ENCODE assay signal across 11 cellular contexts in the genomic region with DNA sequence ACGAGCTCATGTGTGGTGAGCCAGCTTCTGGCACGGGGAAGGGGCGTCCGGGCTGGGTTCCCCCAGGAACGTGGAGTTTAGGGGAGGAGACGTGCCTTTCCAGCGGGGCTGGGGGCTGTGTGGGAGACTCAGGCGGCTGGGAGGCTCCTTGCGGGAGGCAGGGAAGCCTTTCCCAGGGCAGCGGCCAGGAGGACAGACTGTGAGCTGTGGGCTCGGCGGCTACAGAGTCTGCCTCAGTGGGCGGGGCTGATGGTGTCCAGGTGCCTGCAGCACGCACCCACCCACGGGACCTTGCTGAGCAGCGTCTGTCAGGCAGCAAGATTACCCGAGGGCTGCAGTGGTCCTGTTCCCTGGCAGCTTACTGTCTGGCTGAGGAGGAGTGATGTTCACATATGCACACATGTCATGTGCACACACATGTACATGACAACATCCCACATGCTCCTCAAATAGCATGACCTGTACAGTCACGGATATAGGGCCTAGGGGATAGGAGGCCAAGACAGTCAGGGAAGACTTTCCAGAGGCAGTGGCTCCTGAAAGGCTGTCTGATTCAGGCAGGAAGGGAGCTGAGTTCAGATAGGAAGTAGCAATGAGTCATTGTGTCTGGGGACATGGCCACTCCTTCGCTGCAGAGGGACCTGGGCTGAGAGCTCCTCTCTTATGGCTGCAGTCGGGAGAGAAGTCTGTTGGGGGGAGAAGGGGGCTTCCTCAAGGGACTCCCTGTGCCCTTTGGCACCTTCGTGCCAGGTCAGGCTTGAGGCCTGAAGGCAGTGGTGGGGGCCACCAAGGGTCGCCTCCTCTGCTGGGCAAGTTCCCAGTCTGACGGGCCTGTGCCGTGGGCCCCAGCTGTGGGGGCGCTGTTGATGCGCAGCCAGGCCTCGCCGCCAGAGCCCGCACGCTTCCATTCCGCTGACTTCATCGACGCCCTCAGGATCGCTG. TPM values are rescaled to one million over a fixed set of nuclear protein-coding genes. Genes with fewer than 3 reads are reported as not detected.
DNase-seq lines count a peak whose midpoint lies in the region; ATAC-seq and TF ChIP-seq lines count a peak whose summit lies in the region.
"Had no signal": no experiment of that assay in that cellular context is flagged by ENCODE, and none has a peak within 500 bp of the region (broad histone marks: within the 10 kb centered on the region; RNA-seq: fewer than 3 reads in every experiment).

No MANE protein-coding gene starts in this region.

- H3K27ac ChIP-seq in PC-3 (ENCODE audit: low read length) (no peak overlapping the region), spleen (peak overlapping the region in 1 of 8 donors; percentile 16)
- H3K27ac ChIP-seq: KMS-11 had no signal

- CTCF ChIA-PET in Calu3 (lab: Charles Lee) = interaction anchor here (0.9 kb wide), 1 partner anchor 28 kb away, joined by 3 read pairs; no protein-coding TSS in a partner anchor
- CTCF ChIA-PET in PC-3 (lab: Charles Lee) = interaction anchor here (0.6 kb wide), 1 partner anchor 55 kb away, joined by 5 read pairs; no protein-coding TSS in a partner anchor

- H3K9me3 Mint-ChIP-seq in Calu3 (ENCODE audit: low read depth, unreplicated experiment) (no peaks in the 10 kb centered on the region), nephron progenitor cell (no peaks in the 10 kb centered on the region)
- H3K9me3 Mint-ChIP-seq: activated T-cell treated with anti-CD3 and anti-CD28 coated beads, Interleukin-2, amount 50 U/mL, for 4 hours had no signal

- peaks cover 26% of the 10 kb centered on the region for H3K36me3 Mint-ChIP-seq in Calu3 (ENCODE audit: insufficient read depth, unreplicated experiment)
- peaks cover 52% of the 10 kb centered on the region for H3K36me3 Mint-ChIP-seq in nephron progenitor cell (ENCODE audit: low read depth)

- H3K36me3 ChIP-seq in PC-3 (ENCODE audit: low read depth, low read length) = peaks cover 30% of the 10 kb centered on the region
- peaks cover 0 to 25% (median 0%) of the 10 kb centered on the region in 6 donors for H3K36me3 ChIP-seq in spleen

- WGBS in spleen, 5 donors = 79 to 87% (median 83%) methylated on average over 23 to 34 of the region's 34 CpGs

- H3K4me1 ChIP-seq in PC-3 (ENCODE audit: insufficient read depth, low read length) (peaks cover 14% of the 10 kb centered on the region), spleen (peaks cover 0 to 39% (median 15%) of the 10 kb centered on the region in 6 donors)

- no peaks in the 10 kb centered on the region for H3F3A ChIP-seq in PC-3 (ENCODE audit: low read length, unreplicated experiment)

- ATAC-seq in PC-3 = peak; percentile 96
- no peak for ATAC-seq in HG03175 (IDR thresholded peaks at IDR 0.05; ENCODE audit: unreplicated experiment)
- no peak for ATAC-seq in GM19328 (IDR thresholded peaks at IDR 0.05; ENCODE audit: unreplicated experiment)
- ATAC-seq: activated T-cell treated with anti-CD3 and anti-CD28 coated beads, Interleukin-2, amount 50 U/mL, for 4 hours; stimulated activated naive CD8-positive, alpha-beta T cell treated with anti-CD3 and anti-CD28 coated beads, Interleukin-15, Interleukin-2, amounts not matched to agents 100 U/mL and 50 U/mL, for 24 hours had no signal

- no peak for TF ChIP-seq POLR2A in spleen (IDR thresholded peaks at IDR 0.05)

- H3K4me3 ChIP-seq in PC-3 (ENCODE audit: low read length) (no peak overlapping the region), epithelial cell of esophagus (ENCODE audit: low read length) (no peak overlapping the region), spleen (no peak overlapping the region)

- H3K9me3 ChIP-seq in PC-3 (ENCODE audit: low read length) (no peaks in the 10 kb centered on the region), spleen (no peaks in the 10 kb centered on the region)

- H3K27ac Mint-ChIP-seq in Calu3 (ENCODE audit: unreplicated experiment) (peak overlapping the region; percentile 13), nephron progenitor cell (peak overlapping the region; percentile 83)

- H3K4me1 Mint-ChIP-seq in Calu3 (ENCODE audit: low read depth, unreplicated experiment) = no peaks in the 10 kb centered on the region
- peaks cover 26% of the 10 kb centered on the region for H3K4me1 Mint-ChIP-seq in nephron progenitor cell

- H3K27me3 ChIP-seq in PC-3 (ENCODE audit: low read length) (no peaks in the 10 kb centered on the region), spleen (replicated peaks in 1 of 7) (no peaks in the 10 kb centered on the region)

- peak overlapping the region; percentile 26 for H3K4me2 ChIP-seq in PC-3 (ENCODE audit: low read length)
- H3K4me2 ChIP-seq: KMS-11 had no signal

- H2AFZ ChIP-seq in PC-3 (ENCODE audit: low read length) = no peak overlapping the region

- H3K9me2 ChIP-seq in PC-3 (replicated peaks; ENCODE audit: low read length) = no peaks in the 10 kb centered on the region

- H3K79me2 ChIP-seq in PC-3 (ENCODE audit: low read length) = no peaks in the 10 kb centered on the region

- H3K27me3 Mint-ChIP-seq in Calu3 (ENCODE audit: unreplicated experiment) (no peaks in the 10 kb centered on the region), nephron progenitor cell (ENCODE audit: low read depth, poor library complexity) (peaks cover 3% of the 10 kb centered on the region)

- TF ChIP-seq CTCF in Calu3 (IDR thresholded peaks at IDR 0.05; ENCODE audit: unreplicated experiment) (no peak), PC-3 (conservative IDR thresholded peaks at IDR 0.05; ENCODE audit: low read depth, low read length) (no peak), epithelial cell of esophagus (IDR thresholded peaks at IDR 0.05; ENCODE audit: insufficient read depth, low read depth, low read length, missing control alignments) (no peak), nephron progenitor cell (IDR thresholded peaks at IDR 0.05) (no peak), spleen (IDR thresholded peaks at IDR 0.05 in 8 of 11, conservative IDR thresholded peaks at IDR 0.05 in 3 of 11) (no peak)

- no TSS peak for BruUV-seq in Calu3 (replicated peaks; lab: Mats Ljungman, UMichigan)
- no TSS peak for BruUV-seq in PC-3 (replicated peaks; lab: Mats Ljungman, UMichigan)

- no peak overlapping the region for H3K9ac ChIP-seq in PC-3 (ENCODE audit: low read length)
- H3K9ac ChIP-seq: KMS-11 had no signal

- POLR2A ChIA-PET in PC-3 (lab: Charles Lee; ENCODE audit: unreplicated experiment) = interaction anchor here (0.6 kb wide), 1 partner anchor 316 kb away, joined by 4 read pairs; no protein-coding TSS in a partner anchor

- no peaks in the 10 kb centered on the region for H4K20me1 ChIP-seq in PC-3 (ENCODE audit: low read length)

- DNase-seq in Calu3 (peak; percentile 17), PC-3 (peak; percentile 80), epithelial cell of esophagus (ENCODE audit: low read depth) (peak; percentile 72), nephron progenitor cell (no peak), spleen (no peak)
- DNase-seq in effector CD8-positive, alpha-beta T cell (lab: John Stamatoyannopoulos, UW) = no peak
- DNase-seq: activated T-cell treated with anti-CD3 and anti-CD28 coated beads, Interleukin-2, amount 50 U/mL, for 4 hours; stimulated activated naive CD8-positive, alpha-beta T cell treated with anti-CD3 and anti-CD28 coated beads, Interleukin-15, Interleukin-2, amounts not matched to agents 100 U/mL and 50 U/mL, for 24 hours had no signal

- no peak overlapping the region for H3K4me3 Mint-ChIP-seq in Calu3 (ENCODE audit: low read depth, unreplicated experiment)
- H3K4me3 Mint-ChIP-seq in nephron progenitor cell = no peak overlapping the region
- H3K4me3 Mint-ChIP-seq: activated T-cell treated with anti-CD3 and anti-CD28 coated beads, Interleukin-2, amount 50 U/mL, for 4 hours had no signal

- intact Hi-C loops in Calu3 (cut with micrococcal nuclease; ENCODE audit: unreplicated experiment) = no loop called here
- intact Hi-C loops in PC-3 (cut with micrococcal nuclease) = loop anchor here (10.0 kb wide), 1 partner anchor 52 kb away; no protein-coding TSS in a partner anchor
- intact Hi-C loops in spleen (cut with DNase I; ENCODE audit: low total_unique reads) = no loop called here

RNA-seq across cellular contexts. Expression of a gene that starts 23.3 kb away (rescaled TPM):
- 116 and 122 TPM in 2 replicates for total RNA-seq in Calu3 (2022)
- 147 and 171 TPM in 2 replicates for total RNA-seq in PC-3 (2014; rRNA removed)
- total RNA-seq in spleen = 100 to 1,000 TPM; 112 to 178 (median 149) TPM
- polyA plus RNA-seq in spleen = 10 to 100 TPM; 23.9 to 33.7 (median 28.1) TPM

Comparison
In these comparisons a context has a peak if more than half of its experiments do, and no peak if none do; other contexts are left out.
1. DNase-seq: peak in Calu3 (single experiment), PC-3 (single experiment) and epithelial cell of esophagus (single experiment); none in nephron progenitor cell (single experiment), effector CD8-positive, alpha-beta T cell (single experiment) and spleen (single experiment).